Comparison of ENCODE assay signal across 10 cellular contexts in genomic region chr14:92259613-92260357, GRCh38.
DNase-seq lines count a peak whose midpoint lies in the region; ATAC-seq and TF ChIP-seq lines count a peak whose summit lies in the region.
"Had no signal": no experiment of that assay in that cellular context is flagged by ENCODE, and none has a peak within 500 bp of the region (broad histone marks: within the 10 kb centered on the region; RNA-seq: fewer than 3 reads in every experiment).

No MANE protein-coding gene starts in this region.

- no peak overlapping the region for H3K27ac Mint-ChIP-seq in activated naive CD4-positive, alpha-beta T cell treated with anti-CD3 and anti-CD28 coated beads, Interleukin-2, amount 10 ng/mL, durations not matched to agents 7 days and 5 days

- H2AFZ ChIP-seq in KMS-11 (ENCODE audit: low read depth) (peak overlapping the region; percentile 51), osteoblast (ENCODE audit: low read length) (no peak overlapping the region)

- H3K27me3 ChIP-seq in KMS-11 (ENCODE audit: insufficient read depth, low read depth) (no peaks in the 10 kb centered on the region), osteoblast (ENCODE audit: insufficient read depth, low read length) (peaks cover 28% of the 10 kb centered on the region), HAP-1 (ENCODE audit: low read depth) (0 out of 2 replicates have a peak, but pooled peaks cover 2% of the 10 kb centered on the region), Peyer's patch (no peaks in the 10 kb centered on the region)

- no peaks in the 10 kb centered on the region for H3K9me3 Mint-ChIP-seq in activated naive CD4-positive, alpha-beta T cell treated with anti-CD3 and anti-CD28 coated beads, Interleukin-2, amount 10 ng/mL, durations not matched to agents 7 days and 5 days

- ATAC-seq in GM19025 (IDR thresholded peaks at IDR 0.05; ENCODE audit: low read depth, unreplicated experiment) (peak; percentile 70), HG02623 (IDR thresholded peaks at IDR 0.05; ENCODE audit: unreplicated experiment) (peak; percentile 69)

- peak overlapping the region; percentile 73 for H3K4me2 ChIP-seq in KMS-11
- no peak overlapping the region for H3K4me2 ChIP-seq in osteoblast (ENCODE audit: insufficient read depth, low read length)

- H4K20me1 ChIP-seq in KMS-11 (ENCODE audit: insufficient read depth): no peaks in the 10 kb centered on the region
- H4K20me1 ChIP-seq in osteoblast (ENCODE audit: insufficient read depth, low read length): no peaks in the 10 kb centered on the region

- TF ChIP-seq POLR2A in Peyer's patch (IDR thresholded peaks at IDR 0.05): no peak

- in situ Hi-C loops in HAP-1 (cut with MboI; ENCODE audit: low sequenced_read_pairs): no loop called here

- H3K36me3 ChIP-seq in KMS-11 (ENCODE audit: insufficient read depth) (no peaks in the 10 kb centered on the region), osteoblast (ENCODE audit: insufficient read depth, low read length) (no peaks in the 10 kb centered on the region), HAP-1 (replicated peaks) (no peaks in the 10 kb centered on the region), Peyer's patch (no peaks in the 10 kb centered on the region)

- peaks cover 45% of the 10 kb centered on the region for H3K4me1 ChIP-seq in KMS-11 (ENCODE audit: low read depth, poor library complexity, severe bottlenecking)
- no peaks in the 10 kb centered on the region for H3K4me1 ChIP-seq in osteoblast (ENCODE audit: insufficient read depth, low read length)
- H3K4me1 ChIP-seq in HAP-1: no peaks in the 10 kb centered on the region
- no peaks in the 10 kb centered on the region for H3K4me1 ChIP-seq in Peyer's patch

- H3K27ac ChIP-seq in KMS-11: peak overlapping the region; percentile 84
- no peak overlapping the region for H3K27ac ChIP-seq in osteoblast (ENCODE audit: low read depth, low read length)
- H3K27ac ChIP-seq in Peyer's patch: peak overlapping the region in 1 of 4 donors; percentile 25

- H3K9me3 ChIP-seq in osteoblast (ENCODE audit: low read depth, low read length): no peaks in the 10 kb centered on the region
- no peaks in the 10 kb centered on the region for H3K9me3 ChIP-seq in HAP-1
- H3K9me3 ChIP-seq in Peyer's patch: no peaks in the 10 kb centered on the region

- no peaks in the 10 kb centered on the region for H3K79me2 ChIP-seq in KMS-11 (ENCODE audit: insufficient read depth, low read depth)
- H3K79me2 ChIP-seq in osteoblast (ENCODE audit: insufficient read depth, low read length): no peaks in the 10 kb centered on the region

- no peak overlapping the region for H3K4me3 Mint-ChIP-seq in activated naive CD4-positive, alpha-beta T cell treated with anti-CD3 and anti-CD28 coated beads, Interleukin-2, amount 10 ng/mL, durations not matched to agents 7 days and 5 days

- H3K36me3 Mint-ChIP-seq in activated naive CD4-positive, alpha-beta T cell treated with anti-CD3 and anti-CD28 coated beads, Interleukin-2, amount 10 ng/mL, durations not matched to agents 7 days and 5 days: no peaks in the 10 kb centered on the region

- H3K4me1 Mint-ChIP-seq in activated naive CD4-positive, alpha-beta T cell treated with anti-CD3 and anti-CD28 coated beads, Interleukin-2, amount 10 ng/mL, durations not matched to agents 7 days and 5 days: peaks cover 14% of the 10 kb centered on the region

- H3K4me3 ChIP-seq in KMS-11 (IDR thresholded peaks at IDR 0.05; ENCODE audit: insufficient read depth, low read depth, low read length) (no peak overlapping the region), osteoblast (ENCODE audit: insufficient read depth, low read length) (no peak overlapping the region), HAP-1 (no peak overlapping the region), Peyer's patch (no peak overlapping the region)

- peak; percentile 56 for DNase-seq in osteoblast (ENCODE audit: insufficient read length, low spot score, missing footprints)
- DNase-seq in HAP-1 (ENCODE audit: low spot score in 2 of 2): no peak
- no peak for DNase-seq in activated naive CD4-positive, alpha-beta T cell treated with anti-CD3 and anti-CD28 coated beads, Interleukin-2, amount 10 ng/mL, durations not matched to agents 7 days and 5 days
- no peak for DNase-seq in cerebellar nuclear complex (lab: John Stamatoyannopoulos, UW)
- DNase-seq in Peyer's patch: no peak
- DNase-seq: left cardiac atrium, NCI-H2081 had no signal

- TF ChIP-seq CTCF in KMS-11 (conservative IDR thresholded peaks at IDR 0.05; ENCODE audit: low read depth, low read length) (no peak), osteoblast (IDR thresholded peaks at IDR 0.05; ENCODE audit: extremely low read depth, low read depth, low read length) (no peak), Peyer's patch (IDR thresholded peaks at IDR 0.05) (no peak)

- CTCF ChIA-PET in activated naive CD4-positive, alpha-beta T cell treated with anti-CD3 and anti-CD28 coated beads, Interleukin-2, amount 10 ng/mL, durations not matched to agents 7 days and 5 days (lab: Charles Lee): no interaction called here

- H3K9ac ChIP-seq in KMS-11: peak overlapping the region; percentile 37; the same call in 1 of the 2 replicates

- peaks cover 35% of the 10 kb centered on the region for H3K27me3 Mint-ChIP-seq in activated naive CD4-positive, alpha-beta T cell treated with anti-CD3 and anti-CD28 coated beads, Interleukin-2, amount 10 ng/mL, durations not matched to agents 7 days and 5 days
